In the genomic region with DNA sequence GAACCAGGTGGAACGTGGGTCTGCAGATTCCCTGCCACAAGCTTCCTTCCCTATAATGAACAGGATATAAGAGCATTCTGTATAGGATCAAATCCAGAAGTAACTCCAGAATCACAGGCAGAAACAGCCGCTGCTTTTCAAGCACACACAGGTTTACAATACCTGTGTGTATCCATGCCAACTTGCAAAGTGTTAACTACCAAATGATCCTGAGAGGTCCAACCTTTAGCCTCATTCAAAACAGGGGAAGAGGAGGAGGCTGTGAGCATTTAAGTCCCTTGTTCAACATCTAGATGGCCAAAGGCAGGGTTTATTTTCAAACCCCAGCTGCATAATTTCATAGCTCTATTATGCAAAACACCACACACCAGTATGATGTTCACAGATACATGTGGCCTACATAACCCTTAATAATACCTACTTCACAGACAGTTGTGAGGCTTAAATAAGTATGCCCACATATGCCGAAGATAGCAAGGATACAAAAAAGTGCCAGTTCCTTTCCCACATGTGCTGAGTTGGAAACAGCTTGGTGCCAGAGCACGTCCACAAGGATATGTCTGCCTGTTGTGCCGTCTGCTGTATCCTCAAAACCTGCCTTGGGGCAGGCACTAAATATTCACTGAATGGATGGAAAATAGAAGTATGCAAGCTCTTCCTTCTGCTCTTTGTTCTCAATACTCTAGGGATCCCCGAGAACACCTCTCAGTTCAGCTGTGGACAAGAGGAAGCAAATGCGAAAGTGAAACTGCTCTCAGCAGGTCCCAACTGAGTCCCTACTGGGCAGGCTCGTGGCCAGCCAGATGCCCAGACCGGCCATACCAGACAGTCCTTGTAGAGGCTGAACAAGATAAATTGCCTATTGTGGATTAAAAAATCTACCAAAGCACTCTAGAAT, we compare ENCODE assay signal across 8 cellular contexts.
A peak's percentile ranks its signal among the peaks of the same experiment; 100 is the strongest.
DNase-seq lines count a peak whose midpoint lies in the region; ATAC-seq and TF ChIP-seq lines count a peak whose summit lies in the region.

No MANE protein-coding gene starts in this region.

- no peaks in the 10 kb centered on the region for H3K36me3 ChIP-seq in iPS-18a (ENCODE audit: control insufficient read depth, low read depth, low read length)

- H3K36me3 Mint-ChIP-seq in activated CD8-positive, alpha-beta memory T cell treated with anti-CD3 and anti-CD28 coated beads, Interleukin-2, amount 10 ng/mL, durations not matched to agents 7 days and 5 days = no peaks in the 10 kb centered on the region
- peaks cover 7% of the 10 kb centered on the region for H3K36me3 Mint-ChIP-seq in brain

- H3K27me3 ChIP-seq in iPS-18a (ENCODE audit: control insufficient read depth, insufficient read depth, low read length) = no peaks in the 10 kb centered on the region

- peak overlapping the region; percentile 70 for H3K4me3 Mint-ChIP-seq in activated CD8-positive, alpha-beta memory T cell treated with anti-CD3 and anti-CD28 coated beads, Interleukin-2, amount 10 ng/mL, durations not matched to agents 7 days and 5 days
- H3K4me3 Mint-ChIP-seq in brain = peak overlapping the region; percentile 65 to 87 (median 76)

- H3K4me1 ChIP-seq in iPS-18a (ENCODE audit: control insufficient read depth, low read depth, low read length) = peaks cover 49% of the 10 kb centered on the region

- peak overlapping the region; percentile 60 for H3K27ac Mint-ChIP-seq in activated CD8-positive, alpha-beta memory T cell treated with anti-CD3 and anti-CD28 coated beads, Interleukin-2, amount 10 ng/mL, durations not matched to agents 7 days and 5 days
- H3K27ac Mint-ChIP-seq in brain = peak overlapping the region; percentile 50 to 97 (median 85)

- H3K4me1 Mint-ChIP-seq in activated CD8-positive, alpha-beta memory T cell treated with anti-CD3 and anti-CD28 coated beads, Interleukin-2, amount 10 ng/mL, durations not matched to agents 7 days and 5 days = peaks cover 4% of the 10 kb centered on the region
- H3K4me1 Mint-ChIP-seq in brain = peaks cover 62% of the 10 kb centered on the region

- ATAC-seq in activated CD8-positive, alpha-beta memory T cell treated with anti-CD3 and anti-CD28 coated beads, Interleukin-2, amount 10 ng/mL, durations not matched to agents 7 days and 5 days = no peak
- ATAC-seq in HG02642 (IDR thresholded peaks at IDR 0.05; ENCODE audit: poor library complexity, unreplicated experiment) = peak; percentile 91

- H3K4me3 ChIP-seq in iPS-18a (ENCODE audit: low read length) (peak overlapping the region; percentile 33), skeletal muscle cell (ENCODE audit: low read depth, low read length) (peak overlapping the region; percentile 36)

- peak overlapping the region; percentile 78 for H3K27ac ChIP-seq in iPS-18a (ENCODE audit: low read length)

- no peaks in the 10 kb centered on the region for H3K9me3 ChIP-seq in iPS-18a (ENCODE audit: control insufficient read depth, low read depth, low read length)

- no peak for TF ChIP-seq CTCF in brain (conservative IDR thresholded peaks at IDR 0.05)

- H3K27me3 Mint-ChIP-seq in activated CD8-positive, alpha-beta memory T cell treated with anti-CD3 and anti-CD28 coated beads, Interleukin-2, amount 10 ng/mL, durations not matched to agents 7 days and 5 days = no peaks in the 10 kb centered on the region
- H3K27me3 Mint-ChIP-seq in brain = peaks cover 7% of the 10 kb centered on the region

- DNase-seq in activated CD8-positive, alpha-beta memory T cell treated with anti-CD3 and anti-CD28 coated beads, Interleukin-2, amount 10 ng/mL, durations not matched to agents 7 days and 5 days = peak; percentile 40
- DNase-seq in activated CD8-positive, alpha-beta memory T cell treated with anti-CD3 and anti-CD28 coated beads for 24 hours = no peak
- DNase-seq in NCI-H2196 (lab: John Stamatoyannopoulos, UW; ENCODE audit: unreplicated experiment) (peak; percentile 33), skeletal muscle cell (ENCODE audit: low read depth) (peak; percentile 27), GOT3 (lab: John Stamatoyannopoulos, UW) (no peak)

- peaks cover 2% of the 10 kb centered on the region for H3K9me3 Mint-ChIP-seq in activated CD8-positive, alpha-beta memory T cell treated with anti-CD3 and anti-CD28 coated beads, Interleukin-2, amount 10 ng/mL, durations not matched to agents 7 days and 5 days (ENCODE audit: low read depth)
- peaks cover 0 to 6% (median 2%) of the 10 kb centered on the region in 5 experiments for H3K9me3 Mint-ChIP-seq in brain

- CTCF ChIA-PET in activated CD8-positive, alpha-beta memory T cell treated with anti-CD3 and anti-CD28 coated beads, Interleukin-2, amount 10 ng/mL, durations not matched to agents 7 days and 5 days (lab: Charles Lee) = no interaction called here

- H3K9ac ChIP-seq in iPS-18a (ENCODE audit: low read length) = peak overlapping the region; percentile 24

Comparison
In these comparisons a context has a peak if more than half of its experiments do, and no peak if none do; other contexts are left out.
1. DNase-seq: peak in activated CD8-positive, alpha-beta memory T cell treated with anti-CD3 and anti-CD28 coated beads, Interleukin-2, amount 10 ng/mL, durations not matched to agents 7 days and 5 days (single experiment), NCI-H2196 (single experiment) and skeletal muscle cell (single experiment); none in activated CD8-positive, alpha-beta memory T cell treated with anti-CD3 and anti-CD28 coated beads for 24 hours (single experiment) and GOT3 (single experiment).